ENCODE assay signal across 17 cellular contexts in the genomic region with DNA sequence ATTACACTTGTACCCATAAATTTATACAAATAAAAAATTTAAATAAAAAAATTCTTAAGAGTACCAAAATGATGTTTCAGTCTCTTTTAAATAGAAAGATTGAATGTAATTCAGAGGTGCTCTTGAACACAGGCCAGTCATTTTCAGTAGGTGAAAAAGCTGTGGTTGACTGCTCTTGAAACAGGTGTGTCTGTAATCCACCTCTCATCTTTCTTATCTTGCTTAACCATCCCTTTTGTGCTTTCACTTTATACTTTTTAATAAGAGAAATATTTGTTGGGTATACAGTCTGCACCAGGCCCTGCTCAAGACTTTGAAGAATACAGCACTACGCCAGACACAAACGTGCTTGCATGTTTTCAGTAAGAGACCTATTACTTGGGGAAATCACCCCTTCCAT. TPM values are rescaled to one million over a fixed set of nuclear protein-coding genes. Genes with fewer than 3 reads are reported as not detected.
DNase-seq lines count a peak whose midpoint lies in the region; ATAC-seq lines count a peak whose summit lies in the region.
"Had no signal": no experiment of that assay in that cellular context is flagged by ENCODE, and none has a peak within 500 bp of the region (broad histone marks: within the 10 kb centered on the region; RNA-seq: fewer than 3 reads in every experiment).

No MANE protein-coding gene starts in this region.

- H3K4me3 ChIP-seq in Jurkat, Clone E6-1 (ENCODE audit: low read length): peak overlapping the region; percentile 26
- H3K4me3 ChIP-seq: esophagus muscularis mucosa had no signal

- H3K9me3 Mint-ChIP-seq in activated naive CD4-positive, alpha-beta T cell treated with anti-CD3 and anti-CD28 coated beads for 36 hours: no peaks in the 10 kb centered on the region
- no peaks in the 10 kb centered on the region for H3K9me3 Mint-ChIP-seq in activated CD8-positive, alpha-beta T cell treated with anti-CD3 and anti-CD28 coated beads, Interleukin-2, amount 10 ng/mL, durations not matched to agents 7 days and 5 days (ENCODE audit: insufficient read depth)
- H3K9me3 Mint-ChIP-seq in stimulated activated memory B cell treated with anti-CD40 and anti-IgM and Interleukin-4, amounts not matched to agents 10 μg/mL and 1 μg/mL and 100 μg/mL, for 72 hours: no peaks in the 10 kb centered on the region

- H3K4me3 Mint-ChIP-seq in activated naive CD4-positive, alpha-beta T cell treated with anti-CD3 and anti-CD28 coated beads for 36 hours: peak overlapping the region; percentile 10
- peak overlapping the region; percentile 31 for H3K4me3 Mint-ChIP-seq in activated CD8-positive, alpha-beta T cell treated with anti-CD3 and anti-CD28 coated beads, Interleukin-2, amount 10 ng/mL, durations not matched to agents 7 days and 5 days
- peak overlapping the region; percentile 43 for H3K4me3 Mint-ChIP-seq in stimulated activated memory B cell treated with anti-CD40 and anti-IgM and Interleukin-4, amounts not matched to agents 10 μg/mL and 1 μg/mL and 100 μg/mL, for 72 hours

- peaks cover 2% of the 10 kb centered on the region for H3K36me3 Mint-ChIP-seq in activated naive CD4-positive, alpha-beta T cell treated with anti-CD3 and anti-CD28 coated beads for 36 hours (ENCODE audit: low read depth)
- peaks cover 8% of the 10 kb centered on the region for H3K36me3 Mint-ChIP-seq in activated CD8-positive, alpha-beta T cell treated with anti-CD3 and anti-CD28 coated beads, Interleukin-2, amount 10 ng/mL, durations not matched to agents 7 days and 5 days (ENCODE audit: low read depth)
- peaks cover 3% of the 10 kb centered on the region for H3K36me3 Mint-ChIP-seq in stimulated activated memory B cell treated with anti-CD40 and anti-IgM and Interleukin-4, amounts not matched to agents 10 μg/mL and 1 μg/mL and 100 μg/mL, for 72 hours

- H3K27ac Mint-ChIP-seq in activated naive CD4-positive, alpha-beta T cell treated with anti-CD3 and anti-CD28 coated beads for 36 hours: no peak overlapping the region
- no peak overlapping the region for H3K27ac Mint-ChIP-seq in activated CD8-positive, alpha-beta T cell treated with anti-CD3 and anti-CD28 coated beads, Interleukin-2, amount 10 ng/mL, durations not matched to agents 7 days and 5 days
- peak overlapping the region; percentile 60 for H3K27ac Mint-ChIP-seq in stimulated activated memory B cell treated with anti-CD40 and anti-IgM and Interleukin-4, amounts not matched to agents 10 μg/mL and 1 μg/mL and 100 μg/mL, for 72 hours

- H3K4me1 Mint-ChIP-seq in activated naive CD4-positive, alpha-beta T cell treated with anti-CD3 and anti-CD28 coated beads for 36 hours (ENCODE audit: low read depth): peaks cover 34% of the 10 kb centered on the region
- H3K4me1 Mint-ChIP-seq in activated CD8-positive, alpha-beta T cell treated with anti-CD3 and anti-CD28 coated beads, Interleukin-2, amount 10 ng/mL, durations not matched to agents 7 days and 5 days (ENCODE audit: low read depth): peaks cover 33% of the 10 kb centered on the region
- H3K4me1 Mint-ChIP-seq in stimulated activated memory B cell treated with anti-CD40 and anti-IgM and Interleukin-4, amounts not matched to agents 10 μg/mL and 1 μg/mL and 100 μg/mL, for 72 hours: peaks cover 40% of the 10 kb centered on the region

- H3K27me3 Mint-ChIP-seq in activated naive CD4-positive, alpha-beta T cell treated with anti-CD3 and anti-CD28 coated beads for 36 hours (ENCODE audit: low read depth): no peaks in the 10 kb centered on the region
- H3K27me3 Mint-ChIP-seq in activated CD8-positive, alpha-beta T cell treated with anti-CD3 and anti-CD28 coated beads, Interleukin-2, amount 10 ng/mL, durations not matched to agents 7 days and 5 days (ENCODE audit: low read depth): no peaks in the 10 kb centered on the region
- no peaks in the 10 kb centered on the region for H3K27me3 Mint-ChIP-seq in stimulated activated memory B cell treated with anti-CD40 and anti-IgM and Interleukin-4, amounts not matched to agents 10 μg/mL and 1 μg/mL and 100 μg/mL, for 72 hours

- peak; percentile 14 for DNase-seq in activated naive CD4-positive, alpha-beta T cell treated with anti-CD3 and anti-CD28 coated beads for 36 hours
- DNase-seq in activated naive CD4-positive, alpha-beta T cell treated with anti-CD3 and anti-CD28 coated beads, Interleukin-2, amount 50 U/mL, for 16 hours: no peak
- DNase-seq in Jurkat, Clone E6-1 (ENCODE audit: low read depth, low spot score): peak; percentile 85
- no peak for DNase-seq in activated CD8-positive, alpha-beta T cell treated with anti-CD3 and anti-CD28 coated beads, Interleukin-2, amount 10 ng/mL, durations not matched to agents 7 days and 5 days
- DNase-seq in NCI-H226: no peak
- no peak for DNase-seq in stimulated activated CD4-positive, alpha-beta T cell treated with anti-CD3 and anti-CD28 coated beads, Interleukin-1b, Interleukin-23, amount 100 ng/mL, for 48 hours
- DNase-seq: ACHN; activated CD4-positive, alpha-beta T cell treated with anti-CD3 and anti-CD28 coated beads, Interleukin-2, amount 50 U/mL, for 1 hour; activated T-cell treated with anti-CD3 and anti-CD28 coated beads, Interleukin-2, amount 50 U/mL, for 1 hour; amniotic stem cell; Kasumi-1; NCI-H1105; NCI-H69; retina had no signal

- CTCF ChIA-PET in activated naive CD4-positive, alpha-beta T cell treated with anti-CD3 and anti-CD28 coated beads for 36 hours (lab: Charles Lee): interaction anchor here (0.6 to 1.1 kb wide), 3 partner anchors 40 to 209 kb away, joined by 3 to 4 read pairs (median 4); no protein-coding TSS in a partner anchor
- CTCF ChIA-PET in activated CD8-positive, alpha-beta T cell treated with anti-CD3 and anti-CD28 coated beads, Interleukin-2, amount 10 ng/mL, durations not matched to agents 7 days and 5 days (lab: Charles Lee): interaction anchor here (1.2 kb wide), 1 partner anchor 17 kb away, joined by 3 read pairs; no protein-coding TSS in a partner anchor

- ATAC-seq in activated CD8-positive, alpha-beta T cell treated with anti-CD3 and anti-CD28 coated beads, Interleukin-2, amount 10 ng/mL, durations not matched to agents 7 days and 5 days: no peak
- ATAC-seq in stimulated activated memory B cell treated with anti-CD40 and anti-IgM and Interleukin-4, amounts not matched to agents 10 μg/mL and 1 μg/mL and 100 μg/mL, for 72 hours: no peak
- no peak for ATAC-seq in GM19395 (IDR thresholded peaks at IDR 0.05; ENCODE audit: unreplicated experiment)

- POLR2A ChIA-PET in activated CD8-positive, alpha-beta T cell treated with anti-CD3 and anti-CD28 coated beads, Interleukin-2, amount 10 ng/mL, durations not matched to agents 7 days and 5 days (lab: Charles Lee): no interaction called here

- intact Hi-C loops in activated naive CD4-positive, alpha-beta T cell treated with anti-CD3 and anti-CD28 coated beads for 36 hours (cut with micrococcal nuclease): loop anchor here (5.0 kb wide), 6 partner anchors 228 to 1267 kb away; a partner anchor contains a TSS

RNA-seq across cellular contexts. Expression of a gene that starts 3.8 kb away (rescaled TPM):
- total RNA-seq in activated naive CD4-positive, alpha-beta T cell treated with anti-CD3 and anti-CD28 coated beads for 36 hours: 10 to 100 TPM; 76.4 to 76.7 TPM
- polyA plus RNA-seq in Jurkat, Clone E6-1 (2012; ENCODE audit: insufficient read depth, insufficient read length): 149 TPM
- 10 to 100 TPM; 90.3 to 93.9 TPM for total RNA-seq in activated CD8-positive, alpha-beta T cell treated with anti-CD3 and anti-CD28 coated beads, Interleukin-2, amount 10 ng/mL, durations not matched to agents 7 days and 5 days

Comparison
In these comparisons a context has a peak if more than half of its experiments do, and no peak if none do; other contexts are left out.
1. DNase-seq: peak in activated naive CD4-positive, alpha-beta T cell treated with anti-CD3 and anti-CD28 coated beads for 36 hours (single experiment) and Jurkat, Clone E6-1 (single experiment); none in activated naive CD4-positive, alpha-beta T cell treated with anti-CD3 and anti-CD28 coated beads, Interleukin-2, amount 50 U/mL, for 16 hours (single experiment), activated CD8-positive, alpha-beta T cell treated with anti-CD3 and anti-CD28 coated beads, Interleukin-2, amount 10 ng/mL, durations not matched to agents 7 days and 5 days (single experiment), NCI-H226 (single experiment) and stimulated activated CD4-positive, alpha-beta T cell treated with anti-CD3 and anti-CD28 coated beads, Interleukin-1b, Interleukin-23, amount 100 ng/mL, for 48 hours (single experiment).
2. Peak in every context shown above with its lines, with median percentiles within 50 percentile points of each other: H3K4me3 Mint-ChIP-seq.